Comparison of ENCODE assay signal across 8 cellular contexts in genomic region chr13:108220042-108220441, GRCh38. TPM values are rescaled to one million over a fixed set of nuclear protein-coding genes. Genes with fewer than 3 reads are reported as not detected.
DNase-seq lines count a peak whose midpoint lies in the region; ATAC-seq and TF ChIP-seq lines count a peak whose summit lies in the region.

No MANE protein-coding gene starts in this region.

- H3K4me3 ChIP-seq in CD4-positive, alpha-beta memory T cell (ENCODE audit: low read length in 2 of 2) = no peak overlapping the region
- H3K4me3 ChIP-seq in GM23338 (peak overlapping the region; percentile 93; the same call in 1 of the 2 replicates), lung (no peak overlapping the region)

- peaks cover 64% of the 10 kb centered on the region for H3K79me2 ChIP-seq in GM23338 (replicated peaks; ENCODE audit: insufficient read depth)

- peak in 1 of 2 experiments; percentile 50; a peak in 2 of 4 replicates for TF ChIP-seq CTCF in GM23338 (conservative IDR thresholded peaks at IDR 0.05; ENCODE audit: low read depth in 2 of 2)
- no peak for TF ChIP-seq CTCF in lung (IDR thresholded peaks at IDR 0.05; ENCODE audit: control extremely low read depth, extremely low read depth)

- H4K20me1 ChIP-seq in GM23338 (replicated peaks; ENCODE audit: insufficient read depth) = peaks cover 6% of the 10 kb centered on the region; the same call in 1 of the 2 replicates

- H2AFZ ChIP-seq in GM23338 = no peak overlapping the region

- no peak for ATAC-seq in GM23338
- no peak for ATAC-seq in activated CD8-positive, alpha-beta T cell treated with anti-CD3 and anti-CD28 coated beads, Interleukin-2, amount 10 ng/mL, durations not matched to agents 7 days and 5 days
- ATAC-seq in lung (ENCODE audit: insufficient read depth, low FRiP score) = no peak
- no peak for ATAC-seq in GM21390 (IDR thresholded peaks at IDR 0.05; ENCODE audit: unreplicated experiment)
- ATAC-seq in GM21367 (IDR thresholded peaks at IDR 0.05; ENCODE audit: unreplicated experiment) = no peak

- H3K4me3 Mint-ChIP-seq in CD4-positive, alpha-beta memory T cell = peak overlapping the region; percentile 87 to 96 (median 90)
- H3K4me3 Mint-ChIP-seq in GM23338 = peak overlapping the region; percentile 91
- H3K4me3 Mint-ChIP-seq in activated CD8-positive, alpha-beta T cell treated with anti-CD3 and anti-CD28 coated beads, Interleukin-2, amount 10 ng/mL, durations not matched to agents 7 days and 5 days = peak overlapping the region; percentile 89

- H3K27me3 Mint-ChIP-seq in CD4-positive, alpha-beta memory T cell = no peaks in the 10 kb centered on the region
- peaks cover 5% of the 10 kb centered on the region for H3K27me3 Mint-ChIP-seq in GM23338 (ENCODE audit: insufficient read depth, low read depth, poor library complexity)
- H3K27me3 Mint-ChIP-seq in activated CD8-positive, alpha-beta T cell treated with anti-CD3 and anti-CD28 coated beads, Interleukin-2, amount 10 ng/mL, durations not matched to agents 7 days and 5 days (ENCODE audit: low read depth) = no peaks in the 10 kb centered on the region

- WGBS in lung, 2 donors = 33 to 34% methylated on average over 1 of the region's 1 CpG

- H3K27ac Mint-ChIP-seq in CD4-positive, alpha-beta memory T cell = peak overlapping the region; percentile 85 to 99 (median 92)
- H3K27ac Mint-ChIP-seq in GM23338 = no peak overlapping the region
- H3K27ac Mint-ChIP-seq in activated CD8-positive, alpha-beta T cell treated with anti-CD3 and anti-CD28 coated beads, Interleukin-2, amount 10 ng/mL, durations not matched to agents 7 days and 5 days = no peak overlapping the region

- peak overlapping the region; percentile 87 for H3K4me2 ChIP-seq in GM23338

- POLR2A ChIA-PET in CD4-positive, alpha-beta memory T cell (lab: Charles Lee; ENCODE audit: partially characterized antibody) = interaction anchor here (2.1 kb wide), 1 partner anchor 87 kb away, joined by 9 read pairs; no protein-coding TSS in a partner anchor
- POLR2A ChIA-PET in activated CD8-positive, alpha-beta T cell treated with anti-CD3 and anti-CD28 coated beads, Interleukin-2, amount 10 ng/mL, durations not matched to agents 7 days and 5 days (lab: Charles Lee) = no interaction called here

- no peak for DNase-seq in CD4-positive, alpha-beta memory T cell
- DNase-seq in GM23338 (ENCODE audit: low spot score) (peak; percentile 6), lung (ENCODE audit: low spot score) (peak; percentile 54), glomerular visceral epithelial cell (ENCODE audit: extremely low spot score) (no peak), GOT3 (lab: John Stamatoyannopoulos, UW) (no peak)
- no peak for DNase-seq in activated CD8-positive, alpha-beta T cell treated with anti-CD3 and anti-CD28 coated beads, Interleukin-2, amount 10 ng/mL, durations not matched to agents 7 days and 5 days

- peak overlapping the region; percentile 86 for H3K27ac ChIP-seq in CD4-positive, alpha-beta memory T cell (ENCODE audit: low read depth, low read length)
- H3K27ac ChIP-seq in GM23338 (ENCODE audit: low read depth) (no peak overlapping the region), lung (ENCODE audit: low read depth in 1 of 2, low read length in 1 of 2) (no peak overlapping the region)

- H3F3A ChIP-seq in GM23338 (replicated peaks; ENCODE audit: low read depth) = no peaks in the 10 kb centered on the region

- no peaks in the 10 kb centered on the region for H3K36me3 ChIP-seq in CD4-positive, alpha-beta memory T cell (ENCODE audit: insufficient read depth, low read length)
- H3K36me3 ChIP-seq in GM23338 (ENCODE audit: insufficient read depth) (no peaks in the 10 kb centered on the region), lung (ENCODE audit: control insufficient read depth in 2 of 2, insufficient read depth in 2 of 2, low read length in 2 of 2) (peaks cover 0 to 3% of the 10 kb centered on the region in 2 donors)

- H3K36me3 Mint-ChIP-seq in CD4-positive, alpha-beta memory T cell = peaks cover 0 to 17% of the 10 kb centered on the region in 2 donors
- H3K36me3 Mint-ChIP-seq in GM23338 (ENCODE audit: low read depth) = no peaks in the 10 kb centered on the region
- H3K36me3 Mint-ChIP-seq in activated CD8-positive, alpha-beta T cell treated with anti-CD3 and anti-CD28 coated beads, Interleukin-2, amount 10 ng/mL, durations not matched to agents 7 days and 5 days (ENCODE audit: low read depth) = peaks cover 6% of the 10 kb centered on the region

- no peaks in the 10 kb centered on the region for H3K27me3 ChIP-seq in CD4-positive, alpha-beta memory T cell (ENCODE audit: insufficient read depth, low read length)
- H3K27me3 ChIP-seq in GM23338 (ENCODE audit: insufficient read depth) (no peaks in the 10 kb centered on the region), lung (ENCODE audit: control insufficient read depth, insufficient read depth) (no peaks in the 10 kb centered on the region)

- H3K4me1 ChIP-seq in CD4-positive, alpha-beta memory T cell (ENCODE audit: insufficient read depth, low read length) = peaks cover 77% of the 10 kb centered on the region
- H3K4me1 ChIP-seq in GM23338 (ENCODE audit: insufficient read depth) (peaks cover 16% of the 10 kb centered on the region), lung (ENCODE audit: control insufficient read depth in 2 of 2, insufficient read depth in 2 of 2, low read length in 2 of 2) (peaks cover 6 to 19% of the 10 kb centered on the region in 2 donors)

- CTCF ChIA-PET in CD4-positive, alpha-beta memory T cell (lab: Charles Lee; ENCODE audit: partially characterized antibody) = interaction anchor here (0.9 to 1.9 kb wide), 3 partner anchors 13 to 50 kb away, joined by 3 to 8 read pairs (median 3); no protein-coding TSS in a partner anchor
- CTCF ChIA-PET in activated CD8-positive, alpha-beta T cell treated with anti-CD3 and anti-CD28 coated beads, Interleukin-2, amount 10 ng/mL, durations not matched to agents 7 days and 5 days (lab: Charles Lee) = interaction anchor here (1.6 kb wide), 1 partner anchor 11 kb away, joined by 6 read pairs; no protein-coding TSS in a partner anchor

- H3K9me2 ChIP-seq in GM23338 (ENCODE audit: insufficient read depth) = no peaks in the 10 kb centered on the region

- peaks cover 0 to 5% (median 0%) of the 10 kb centered on the region in 8 donors for H3K9me3 Mint-ChIP-seq in CD4-positive, alpha-beta memory T cell
- no peaks in the 10 kb centered on the region for H3K9me3 Mint-ChIP-seq in GM23338
- no peaks in the 10 kb centered on the region for H3K9me3 Mint-ChIP-seq in activated CD8-positive, alpha-beta T cell treated with anti-CD3 and anti-CD28 coated beads, Interleukin-2, amount 10 ng/mL, durations not matched to agents 7 days and 5 days (ENCODE audit: insufficient read depth)

- H3K4me1 Mint-ChIP-seq in CD4-positive, alpha-beta memory T cell = peaks cover 40 to 84% (median 57%) of the 10 kb centered on the region in 4 donors
- H3K4me1 Mint-ChIP-seq in GM23338 = peaks cover 17% of the 10 kb centered on the region
- peaks cover 33% of the 10 kb centered on the region for H3K4me1 Mint-ChIP-seq in activated CD8-positive, alpha-beta T cell treated with anti-CD3 and anti-CD28 coated beads, Interleukin-2, amount 10 ng/mL, durations not matched to agents 7 days and 5 days (ENCODE audit: low read depth)

- H3K9me3 ChIP-seq in CD4-positive, alpha-beta memory T cell (ENCODE audit: control insufficient read depth in 1 of 2, low read length in 2 of 2) = no peaks in the 10 kb centered on the region
- no peaks in the 10 kb centered on the region for H3K9me3 ChIP-seq in lung (ENCODE audit: control insufficient read depth in 2 of 2, insufficient read depth in 1 of 2, low read length in 1 of 2)

- intact Hi-C loops in CD4-positive, alpha-beta memory T cell (cut with micrococcal nuclease) = no loop called here

TF ChIP-seq in GM23338, 12 proteins besides CTCF, POLR2A, EP300 and RAD21 (continues in another document):
- no peak for TF ChIP-seq EZH2phosphoT487 (IDR thresholded peaks at IDR 0.05; ENCODE audit: unreplicated experiment)
- TF ChIP-seq STAT1 (IDR thresholded peaks at IDR 0.05; ENCODE audit: unreplicated experiment) = no peak

RNA-seq across cellular contexts. Expression of gene ABHD13, which starts 1.9 kb away (rescaled TPM):
- total RNA-seq in CD4-positive, alpha-beta memory T cell = 10 to 100 TPM; 22.9 to 23.2 TPM
- 10 to 100 TPM; 13.4 to 15.8 TPM for polyA plus RNA-seq in CD4-positive, alpha-beta memory T cell
- 10.4 and 10.9 TPM in 2 replicates for total RNA-seq in GM23338 (2014; rRNA removed; shearing (Covaris generic))
- polyA plus RNA-seq in GM23338 (2016; fragmentation: Nextera tagmentation; extraction: Ambion mirVana) (4.6 and 5.4 TPM in 2 replicates), lung (1 to 10 TPM; 4.7 to 7.8 TPM)
- 1 to 10 TPM; 5.8 to 6.6 TPM for total RNA-seq in activated CD8-positive, alpha-beta T cell treated with anti-CD3 and anti-CD28 coated beads, Interleukin-2, amount 10 ng/mL, durations not matched to agents 7 days and 5 days
- 10 to 100 TPM in 1 of 2 donors, 1 to 10 TPM in 1; 8.7 to 17.5 TPM for total RNA-seq in lung

RNA-seq across cellular contexts. Expression of gene LIG4, which starts 4.7 kb away (rescaled TPM):
- 10 to 100 TPM; 11.1 to 11.4 TPM for total RNA-seq in CD4-positive, alpha-beta memory T cell
- polyA plus RNA-seq in CD4-positive, alpha-beta memory T cell = 1 to 10 TPM; 2.7 to 6.6 TPM
- 4.9 and 5.6 TPM in 2 replicates for total RNA-seq in GM23338 (2014; rRNA removed; shearing (Covaris generic))
- polyA plus RNA-seq in GM23338 (2016; fragmentation: Nextera tagmentation; extraction: Ambion mirVana) (1.8 and 2.6 TPM in 2 replicates), lung (1 to 10 TPM; 6.9 to 7.6 TPM)
- total RNA-seq in activated CD8-positive, alpha-beta T cell treated with anti-CD3 and anti-CD28 coated beads, Interleukin-2, amount 10 ng/mL, durations not matched to agents 7 days and 5 days = 1 to 10 TPM; 6.9 to 8.0 TPM
- total RNA-seq in lung = 10 to 100 TPM in 1 of 2 donors, 1 to 10 TPM in 1; 8.6 to 10.4 TPM

RNA-seq across cellular contexts. Expression of gene TNFSF13B, which starts 49.5 kb away (rescaled TPM):
- 10 to 100 TPM; 35.8 to 37.9 TPM for total RNA-seq in CD4-positive, alpha-beta memory T cell
- 10 to 100 TPM; 44.8 to 54.6 TPM for polyA plus RNA-seq in CD4-positive, alpha-beta memory T cell
- 0.10 TPM in 1 of 2 replicates, not detected in the other for total RNA-seq in GM23338 (2014; rRNA removed; shearing (Covaris generic))
- polyA plus RNA-seq in GM23338 (2016; fragmentation: Nextera tagmentation; extraction: Ambion mirVana) (0.55 TPM in 1 of 2 replicates, not detected in the other), lung (10 to 100 TPM in 1 of 2 donors, 1 to 10 TPM in 1; 6.0 to 32.4 TPM)
- total RNA-seq in activated CD8-positive, alpha-beta T cell treated with anti-CD3 and anti-CD28 coated beads, Interleukin-2, amount 10 ng/mL, durations not matched to agents 7 days and 5 days = 1 to 10 TPM; 3.1 to 5.2 TPM
- total RNA-seq in lung = 10 to 100 TPM; 17.5 to 32.9 TPM

Comparison
In these comparisons a context has a peak if more than half of its experiments do, and no peak if none do; other contexts are left out.
1. DNase-seq: peak in GM23338 (single experiment) and lung (single experiment); none in CD4-positive, alpha-beta memory T cell (0 of 5), activated CD8-positive, alpha-beta T cell treated with anti-CD3 and anti-CD28 coated beads, Interleukin-2, amount 10 ng/mL, durations not matched to agents 7 days and 5 days (single experiment), glomerular visceral epithelial cell (single experiment) and GOT3 (single experiment).
2. H3K27ac Mint-ChIP-seq: peak in CD4-positive, alpha-beta memory T cell (7 of 7); none in GM23338 (single experiment) and activated CD8-positive, alpha-beta T cell treated with anti-CD3 and anti-CD28 coated beads, Interleukin-2, amount 10 ng/mL, durations not matched to agents 7 days and 5 days (single experiment).
3. Peak in every context shown above with its lines, with median percentiles within 50 percentile points of each other: H3K4me3 Mint-ChIP-seq.